In genomic region chr1:246647113-246647512, GRCh38 we compare ENCODE assay signal across 8 cellular contexts.
DNase-seq lines count a peak whose midpoint lies in the region; ATAC-seq and TF ChIP-seq lines count a peak whose summit lies in the region.

No MANE protein-coding gene starts in this region.

- peaks cover 42% of the 10 kb centered on the region for H3K36me3 Mint-ChIP-seq in endodermal cell (ENCODE audit: low read depth)
- peaks cover 24% of the 10 kb centered on the region for H3K36me3 Mint-ChIP-seq in natural killer cell treated with Interleukin-12 subunit alpha and Interleukin-12 subunit beta and Interleukin-15 and Interleukin-18, amount 100 ng/mL, for 72 hours

- H3K36me3 ChIP-seq in ACC112 (ENCODE audit: insufficient read depth, low read length) (peaks cover 11% of the 10 kb centered on the region; the same call in 1 of the 2 replicates), endodermal cell (ENCODE audit: control insufficient read depth, insufficient read depth, low read length) (peaks cover 23% of the 10 kb centered on the region)

- H3K27me3 ChIP-seq in ACC112 (ENCODE audit: insufficient read depth, low read length) (no peaks in the 10 kb centered on the region), endodermal cell (ENCODE audit: control insufficient read depth, insufficient read depth, low read length, poor library complexity, severe bottlenecking) (no peaks in the 10 kb centered on the region)

- WGBS in endodermal cell (ENCODE audit: insufficient coverage in 1 of 2, insufficient read length in 1 of 2), 2 experiments: 47 to 52% methylated on average over 8 to 10 of the region's 10 CpGs

- no peaks in the 10 kb centered on the region for H3K9me3 ChIP-seq in endodermal cell (ENCODE audit: control insufficient read depth, low read length)

- no peaks in the 10 kb centered on the region for H3K27me3 Mint-ChIP-seq in endodermal cell (ENCODE audit: insufficient read depth)
- H3K27me3 Mint-ChIP-seq in natural killer cell treated with Interleukin-12 subunit alpha and Interleukin-12 subunit beta and Interleukin-15 and Interleukin-18, amount 100 ng/mL, for 72 hours: no peaks in the 10 kb centered on the region

- ATAC-seq in GM21526 (IDR thresholded peaks at IDR 0.05; ENCODE audit: low FRiP score, unreplicated experiment): no peak
- no peak for ATAC-seq in natural killer cell treated with Interleukin-12 subunit alpha and Interleukin-12 subunit beta and Interleukin-15 and Interleukin-18, amount 100 ng/mL, for 72 hours

- H3K4me3 ChIP-seq in ACC112 (ENCODE audit: low read depth, low read length) (peak overlapping the region; percentile 23; the same call in 1 of the 2 replicates), endodermal cell (ENCODE audit: low read length) (no peak overlapping the region)

- peaks cover 4% of the 10 kb centered on the region for H3K9me3 Mint-ChIP-seq in endodermal cell
- peaks cover 3% of the 10 kb centered on the region for H3K9me3 Mint-ChIP-seq in natural killer cell treated with Interleukin-12 subunit alpha and Interleukin-12 subunit beta and Interleukin-15 and Interleukin-18, amount 100 ng/mL, for 72 hours

- H3K4me1 Mint-ChIP-seq in endodermal cell: no peaks in the 10 kb centered on the region
- H3K4me1 Mint-ChIP-seq in natural killer cell treated with Interleukin-12 subunit alpha and Interleukin-12 subunit beta and Interleukin-15 and Interleukin-18, amount 100 ng/mL, for 72 hours (ENCODE audit: low read depth in 2 of 2): peaks cover 10 to 13% of the 10 kb centered on the region in 2 donors

- H3K9ac ChIP-seq in endodermal cell (ENCODE audit: extremely low read depth, low read length, poor library complexity, severe bottlenecking): no peak overlapping the region

- peak; percentile 79 for TF ChIP-seq CTCF in endodermal cell (conservative IDR thresholded peaks at IDR 0.05)

- H3K27ac ChIP-seq in ACC112 (ENCODE audit: low read depth, low read length): peak overlapping the region; percentile 39; the same call in 1 of the 2 replicates
- H3K27ac ChIP-seq in endodermal cell (ENCODE audit: low read depth, low read length): no peak overlapping the region

- H3K27ac Mint-ChIP-seq in endodermal cell: no peak overlapping the region
- no peak overlapping the region for H3K27ac Mint-ChIP-seq in natural killer cell treated with Interleukin-12 subunit alpha and Interleukin-12 subunit beta and Interleukin-15 and Interleukin-18, amount 100 ng/mL, for 72 hours

- H3K4me1 ChIP-seq in ACC112 (ENCODE audit: control insufficient read depth, insufficient read depth, low read length, unreplicated experiment) (peaks cover 7% of the 10 kb centered on the region), endodermal cell (ENCODE audit: control insufficient read depth, insufficient read depth, low read length) (no peaks in the 10 kb centered on the region)

- DNase-seq in NCI-H1930 (lab: John Stamatoyannopoulos, UW): peak; percentile 3 to 7
- peak; percentile 91 for DNase-seq in endodermal cell
- peak; percentile 70 for DNase-seq in midbrain (lab: John Stamatoyannopoulos, UW)
- DNase-seq in activated CD4-positive, alpha-beta T cell treated with anti-CD3 and anti-CD28 coated beads for 4 hours: no peak
- no peak for DNase-seq in natural killer cell treated with Interleukin-12 subunit alpha and Interleukin-12 subunit beta and Interleukin-15 and Interleukin-18, amount 100 ng/mL, for 72 hours (ENCODE audit: low spot score)
- DNase-seq in epidermal melanocyte (ENCODE audit: insufficient read length, low spot score): no peak

- H2AFZ ChIP-seq in ACC112 (ENCODE audit: low read length, unreplicated experiment): peak overlapping the region; percentile 77

- H3K79me2 ChIP-seq in ACC112 (ENCODE audit: control insufficient read depth, insufficient read depth, low read length, unreplicated experiment): no peaks in the 10 kb centered on the region

- H3K4me3 Mint-ChIP-seq in endodermal cell: no peak overlapping the region
- H3K4me3 Mint-ChIP-seq in natural killer cell treated with Interleukin-12 subunit alpha and Interleukin-12 subunit beta and Interleukin-15 and Interleukin-18, amount 100 ng/mL, for 72 hours: no peak overlapping the region

Comparison
In these comparisons a context has a peak if more than half of its experiments do, and no peak if none do; other contexts are left out.
1. DNase-seq: peak in NCI-H1930 (2 of 2), endodermal cell (single experiment) and midbrain (single experiment); none in activated CD4-positive, alpha-beta T cell treated with anti-CD3 and anti-CD28 coated beads for 4 hours (0 of 2), natural killer cell treated with Interleukin-12 subunit alpha and Interleukin-12 subunit beta and Interleukin-15 and Interleukin-18, amount 100 ng/mL, for 72 hours (single experiment) and epidermal melanocyte (single experiment).